19 cellular contexts compared by ENCODE assay signal in the genomic region with DNA sequence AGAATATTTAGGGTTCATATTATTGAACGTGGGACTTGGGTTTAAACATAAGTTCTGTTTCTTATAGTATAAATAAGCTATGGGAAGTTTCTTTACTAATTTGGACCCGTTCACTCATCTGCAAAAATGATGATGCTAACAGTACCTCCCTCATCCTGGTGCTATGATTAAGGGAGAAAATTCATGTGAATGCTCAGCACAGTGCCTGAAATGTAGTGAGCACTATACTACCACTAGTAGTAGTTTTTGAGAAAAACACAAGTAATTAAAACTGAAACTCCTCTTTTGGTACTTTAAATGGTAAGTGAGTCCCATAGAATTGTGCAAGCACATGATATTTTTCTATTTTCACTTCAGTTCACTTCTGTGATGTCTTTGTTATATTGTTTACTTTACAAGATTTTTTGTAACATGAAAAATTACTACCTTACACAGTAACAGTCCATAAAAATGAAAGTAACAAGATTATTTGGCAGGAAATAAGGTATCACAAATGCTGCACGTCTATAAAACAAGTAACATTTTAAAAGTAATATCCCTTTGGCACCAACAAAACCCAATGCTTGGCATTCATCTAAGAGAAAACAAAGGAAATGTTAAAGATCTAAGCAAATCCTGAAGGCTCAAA. TPM values are rescaled to one million over a fixed set of nuclear protein-coding genes. Genes with fewer than 3 reads are reported as not detected.
A peak's percentile ranks its signal among the peaks of the same experiment; 100 is the strongest.
DNase-seq lines count a peak whose midpoint lies in the region; ATAC-seq and TF ChIP-seq lines count a peak whose summit lies in the region.
"Had no signal": no experiment of that assay in that cellular context is flagged by ENCODE, and none has a peak within 500 bp of the region (broad histone marks: within the 10 kb centered on the region; RNA-seq: fewer than 3 reads in every experiment).

No MANE protein-coding gene starts in this region.

- POLR2A ChIA-PET in activated CD4-positive, alpha-beta memory T cell treated with anti-CD3 and anti-CD28 coated beads, Interleukin-2, amount 10 ng/mL, durations not matched to agents 7 days and 5 days (lab: Charles Lee) = interaction anchor here (1.0 to 1.5 kb wide), 2 partner anchors 9 to 11 kb away, joined by 3 to 12 read pairs; partner anchors contain the start of gene PTPRC
- POLR2A ChIA-PET in naive thymus-derived CD4-positive, alpha-beta T cell (lab: Charles Lee) = interaction anchor here (0.6 to 1.2 kb wide), 6 partner anchors 9 to 58 kb away, joined by 3 to 8 read pairs (median 3); no protein-coding TSS in a partner anchor

- CTCF ChIA-PET in activated CD4-positive, alpha-beta memory T cell treated with anti-CD3 and anti-CD28 coated beads, Interleukin-2, amount 10 ng/mL, durations not matched to agents 7 days and 5 days (lab: Charles Lee) = no interaction called here
- CTCF ChIA-PET in naive thymus-derived CD4-positive, alpha-beta T cell (lab: Charles Lee) = interaction anchor here (0.7 to 1.1 kb wide), 2 partner anchors 10 to 13 kb away, joined by 3 to 4 read pairs; no protein-coding TSS in a partner anchor

- peak overlapping the region; percentile 96 for H3K4me2 ChIP-seq in DOHH2 (ENCODE audit: low read length)
- H3K4me2 ChIP-seq in KMS-11 = peak overlapping the region; percentile 36

- intact Hi-C loops in naive thymus-derived CD4-positive, alpha-beta T cell (cut with micrococcal nuclease) = loop anchor here in 1 of 2 donors (10.0 kb wide), 1 partner anchor 457 kb away; no protein-coding TSS in a partner anchor

- peaks cover 56% of the 10 kb centered on the region for H3F3A ChIP-seq in DOHH2 (ENCODE audit: control insufficient read depth, insufficient read depth)

- H3K9me3 Mint-ChIP-seq in activated CD4-positive, alpha-beta memory T cell treated with anti-CD3 and anti-CD28 coated beads, Interleukin-2, amount 10 ng/mL, durations not matched to agents 7 days and 5 days = no peaks in the 10 kb centered on the region
- H3K9me3 Mint-ChIP-seq in naive thymus-derived CD4-positive, alpha-beta T cell = peaks cover 0 to 22% (median 0%) of the 10 kb centered on the region in 11 donors
- H3K9me3 Mint-ChIP-seq: dendritic cell treated with granulocyte-macrophage colony-stimulating factor and Interleukin-4, amounts not matched to agents 40 ng/mL and 50 ng/mL, for 4 days; WTC11 had no signal

- H2AFZ ChIP-seq in KMS-11 (ENCODE audit: low read depth) = 0 out of 2 replicates have a peak overlapping the region, but pooled peaks have one; percentile 2

- H3K4me1 Mint-ChIP-seq in activated CD4-positive, alpha-beta memory T cell treated with anti-CD3 and anti-CD28 coated beads, Interleukin-2, amount 10 ng/mL, durations not matched to agents 7 days and 5 days = peaks cover 90% of the 10 kb centered on the region
- H3K4me1 Mint-ChIP-seq in naive thymus-derived CD4-positive, alpha-beta T cell = peaks cover 52 to 98% (median 93%) of the 10 kb centered on the region in 7 donors

- peak overlapping the region; percentile 81 for H3K27ac Mint-ChIP-seq in activated CD4-positive, alpha-beta memory T cell treated with anti-CD3 and anti-CD28 coated beads, Interleukin-2, amount 10 ng/mL, durations not matched to agents 7 days and 5 days
- peak overlapping the region; percentile 80 to 97 (median 93) for H3K27ac Mint-ChIP-seq in naive thymus-derived CD4-positive, alpha-beta T cell
- H3K27ac Mint-ChIP-seq: dendritic cell treated with granulocyte-macrophage colony-stimulating factor and Interleukin-4, amounts not matched to agents 40 ng/mL and 50 ng/mL, for 4 days; WTC11 had no signal

- H3K27ac ChIP-seq in DOHH2 (ENCODE audit: low read depth, low read length) (peak overlapping the region; percentile 100), KMS-11 (no peak overlapping the region)
- H3K27ac ChIP-seq in naive thymus-derived CD4-positive, alpha-beta T cell (ENCODE audit: low read depth, low read length) = peak overlapping the region; percentile 58
- H3K27ac ChIP-seq: C4-2B had no signal

- peak; percentile 60 for ATAC-seq in naive thymus-derived CD4-positive, alpha-beta T cell
- no peak for ATAC-seq in HG02981 (IDR thresholded peaks at IDR 0.05; ENCODE audit: unreplicated experiment)
- ATAC-seq: Panc1, right cardiac atrium, WTC11 had no signal

- no peak for DNase-seq in activated CD4-positive, alpha-beta memory T cell treated with anti-CD3 and anti-CD28 coated beads, Interleukin-2, amount 10 ng/mL, durations not matched to agents 7 days and 5 days
- DNase-seq in naive thymus-derived CD4-positive, alpha-beta T cell = no peak
- DNase-seq in AG20443 (ENCODE audit: low spot score) = no peak
- DNase-seq in NCI-H446 (lab: John Stamatoyannopoulos, UW) = no peak
- DNase-seq in cerebellar nuclear complex (lab: John Stamatoyannopoulos, UW) = no peak
- DNase-seq: glutamatergic neuron, mammary epithelial cell, NCI-H2081, NCI-H526, right cardiac atrium, trophoblast cell had no signal

- TF ChIP-seq CTCF in DOHH2 (IDR thresholded peaks at IDR 0.05; ENCODE audit: low read depth, low read length, poor library complexity, severe bottlenecking) (no peak), KMS-11 (conservative IDR thresholded peaks at IDR 0.05; ENCODE audit: low read depth, low read length) (no peak)

- peaks cover 100% of the 10 kb centered on the region for H3K4me1 ChIP-seq in DOHH2 (ENCODE audit: control insufficient read depth, low read length)
- peaks cover 62% of the 10 kb centered on the region for H3K4me1 ChIP-seq in KMS-11 (ENCODE audit: low read depth, poor library complexity, severe bottlenecking)
- H3K4me1 ChIP-seq in naive thymus-derived CD4-positive, alpha-beta T cell (ENCODE audit: control insufficient read depth in 2 of 2, insufficient read depth in 2 of 2, low read length in 2 of 2) = peaks cover 82 to 91% of the 10 kb centered on the region in 2 donors

- H3K27me3 Mint-ChIP-seq in activated CD4-positive, alpha-beta memory T cell treated with anti-CD3 and anti-CD28 coated beads, Interleukin-2, amount 10 ng/mL, durations not matched to agents 7 days and 5 days = no peaks in the 10 kb centered on the region
- H3K27me3 Mint-ChIP-seq in naive thymus-derived CD4-positive, alpha-beta T cell = no peaks in the 10 kb centered on the region
- H3K27me3 Mint-ChIP-seq: dendritic cell treated with granulocyte-macrophage colony-stimulating factor and Interleukin-4, amounts not matched to agents 40 ng/mL and 50 ng/mL, for 4 days had no signal

- H3K36me3 Mint-ChIP-seq in activated CD4-positive, alpha-beta memory T cell treated with anti-CD3 and anti-CD28 coated beads, Interleukin-2, amount 10 ng/mL, durations not matched to agents 7 days and 5 days (ENCODE audit: low read depth) = peaks cover 25% of the 10 kb centered on the region
- peaks cover 0 to 22% (median 0%) of the 10 kb centered on the region in 5 donors for H3K36me3 Mint-ChIP-seq in naive thymus-derived CD4-positive, alpha-beta T cell
- H3K36me3 Mint-ChIP-seq: WTC11 had no signal

- no peak overlapping the region for H3K9ac ChIP-seq in KMS-11

- no peaks in the 10 kb centered on the region for H3K27me3 ChIP-seq in DOHH2 (ENCODE audit: control insufficient read depth, low read length)
- H3K27me3 ChIP-seq in KMS-11 (ENCODE audit: insufficient read depth, low read depth) = no peaks in the 10 kb centered on the region
- no peaks in the 10 kb centered on the region for H3K27me3 ChIP-seq in naive thymus-derived CD4-positive, alpha-beta T cell (ENCODE audit: control insufficient read depth in 2 of 2, insufficient read depth in 2 of 2, low read length in 2 of 2)

- peak overlapping the region; percentile 40 for H3K4me3 Mint-ChIP-seq in activated CD4-positive, alpha-beta memory T cell treated with anti-CD3 and anti-CD28 coated beads, Interleukin-2, amount 10 ng/mL, durations not matched to agents 7 days and 5 days
- peak overlapping the region; percentile 4 to 79 (median 70) for H3K4me3 Mint-ChIP-seq in naive thymus-derived CD4-positive, alpha-beta T cell
- H3K4me3 Mint-ChIP-seq: dendritic cell treated with granulocyte-macrophage colony-stimulating factor and Interleukin-4, amounts not matched to agents 40 ng/mL and 50 ng/mL, for 4 days; WTC11 had no signal

- H3K4me3 ChIP-seq in DOHH2 (ENCODE audit: low read length) = peak overlapping the region; percentile 61
- no peak overlapping the region for H3K4me3 ChIP-seq in KMS-11 (IDR thresholded peaks at IDR 0.05; ENCODE audit: insufficient read depth, low read depth, low read length)
- peak overlapping the region; percentile 43 for H3K4me3 ChIP-seq in naive thymus-derived CD4-positive, alpha-beta T cell (ENCODE audit: low read length)

- no peaks in the 10 kb centered on the region for H3K9me2 ChIP-seq in DOHH2 (replicated peaks; ENCODE audit: control insufficient read depth, low read length)

- H3K9me3 ChIP-seq in DOHH2 (ENCODE audit: control insufficient read depth, insufficient read depth, low read length) = no peaks in the 10 kb centered on the region
- H3K9me3 ChIP-seq in naive thymus-derived CD4-positive, alpha-beta T cell (ENCODE audit: control insufficient read depth in 2 of 3, low read length in 3 of 3) = no peaks in the 10 kb centered on the region

- H3K36me3 ChIP-seq in DOHH2 (ENCODE audit: control insufficient read depth, low read length) (peaks cover 6% of the 10 kb centered on the region; the same call in 1 of the 2 replicates), KMS-11 (ENCODE audit: insufficient read depth) (no peaks in the 10 kb centered on the region)
- no peaks in the 10 kb centered on the region for H3K36me3 ChIP-seq in naive thymus-derived CD4-positive, alpha-beta T cell (ENCODE audit: control insufficient read depth in 2 of 3, insufficient read depth in 3 of 3, low read length in 3 of 3)

- H4K20me1 ChIP-seq in DOHH2 (ENCODE audit: control insufficient read depth, insufficient read depth, low read depth, low read length) (no peaks in the 10 kb centered on the region), KMS-11 (ENCODE audit: insufficient read depth) (no peaks in the 10 kb centered on the region)

- peaks cover 46% of the 10 kb centered on the region for H3K79me2 ChIP-seq in DOHH2 (ENCODE audit: control insufficient read depth, low read length)
- no peaks in the 10 kb centered on the region for H3K79me2 ChIP-seq in KMS-11 (ENCODE audit: insufficient read depth, low read depth)

RNA-seq across cellular contexts. Expression of gene PTPRC, which starts 11.3 kb away (rescaled TPM):
- total RNA-seq in activated CD4-positive, alpha-beta memory T cell treated with anti-CD3 and anti-CD28 coated beads, Interleukin-2, amount 10 ng/mL, durations not matched to agents 7 days and 5 days = 100 to 1,000 TPM; 724 to 731 TPM
- total RNA-seq in naive thymus-derived CD4-positive, alpha-beta T cell = 1,000 to 10,000 TPM in 3 of 5 experiments, 100 to 1,000 TPM in 2; 739 to 1,121 (median 1,015) TPM
- polyA plus RNA-seq in naive thymus-derived CD4-positive, alpha-beta T cell = 1,000 to 10,000 TPM; 1,177 to 1,286 TPM
- total RNA-seq: Daoy had no signal
- polyA plus RNA-seq: mammary epithelial cell had no signal
